ENCODE assay signal across 9 cellular contexts in genomic region chr4:73662709-73663546, GRCh38. TPM values are rescaled to one million over a fixed set of nuclear protein-coding genes. Genes with fewer than 3 reads are reported as not detected.
A peak's percentile ranks its signal among the peaks of the same experiment; 100 is the strongest.
DNase-seq lines count a peak whose midpoint lies in the region; ATAC-seq, FAIRE-seq and TF ChIP-seq lines count a peak whose summit lies in the region.
"Had no signal": no experiment of that assay in that cellular context is flagged by ENCODE, and none has a peak within 500 bp of the region (broad histone marks: within the 10 kb centered on the region; RNA-seq: fewer than 3 reads in every experiment).

No MANE protein-coding gene starts in this region.

- no peaks in the 10 kb centered on the region for H3K36me3 ChIP-seq in bronchial epithelial cell (ENCODE audit: control insufficient read depth, insufficient read depth, low read length)
- no peaks in the 10 kb centered on the region for H3K36me3 ChIP-seq in mucosa of descending colon (ENCODE audit: low read depth)

- H3K9me3 ChIP-seq in AG04450 (ENCODE audit: control insufficient read depth, insufficient read depth, low read length) (no peaks in the 10 kb centered on the region), mucosa of descending colon (no peaks in the 10 kb centered on the region)

- POLR2A ChIA-PET in AG04450 (lab: Yijun Ruan, JAX) = interaction anchor here (0.6 to 1.4 kb wide), 3 partner anchors 42 to 254 kb away, joined by 4 to 7 read pairs (median 4); no protein-coding TSS in a partner anchor

- no peaks in the 10 kb centered on the region for H3K4me1 ChIP-seq in mucosa of descending colon (ENCODE audit: low read depth)

- DNase-seq in AG04450 (ENCODE audit: low read depth, low spot score) (no peak), NCI-H526 treated with DMSO at 0.1 percent for 48 hours (lab: John Stamatoyannopoulos, UW) (peak; percentile 21), bronchial epithelial cell (ENCODE audit: low read depth) (peak; percentile 68), mucosa of descending colon (no peak), hepatic stellate cell (ENCODE audit: low spot score) (no peak)
- DNase-seq in activated CD4-positive, alpha-beta T cell treated with anti-CD3 and anti-CD28 coated beads for 48 hours = no peak

- intact Hi-C loops in mucosa of descending colon (cut with DNase I, micrococcal nuclease) = loop anchor here (5.0 to 10.0 kb wide), 2 partner anchors 469 to 472 kb away; no protein-coding TSS in a partner anchor

- CTCF ChIA-PET in AG04450 (lab: Charles Lee) = interaction anchor here (0.6 to 6.7 kb wide), 33 partner anchors 8 to 914 kb away, joined by 3 to 92 read pairs (median 4); no protein-coding TSS in a partner anchor

- ATAC-seq in GM18868 (IDR thresholded peaks at IDR 0.05; ENCODE audit: unreplicated experiment) = peak; percentile 93
- ATAC-seq in HG03196 (IDR thresholded peaks at IDR 0.05; ENCODE audit: unreplicated experiment) = peak; percentile 72
- ATAC-seq in mucosa of descending colon = peak; percentile 71

- H3K27me3 ChIP-seq in AG04450 (ENCODE audit: control insufficient read depth, insufficient read depth, low read length) (no peaks in the 10 kb centered on the region), bronchial epithelial cell (ENCODE audit: control insufficient read depth, insufficient read depth, low read length) (no peaks in the 10 kb centered on the region)

- no peak overlapping the region for H3K27ac ChIP-seq in AG04450 (ENCODE audit: low read depth, low read length)

- no peak overlapping the region for H3K4me3 ChIP-seq in AG04450 (ENCODE audit: low read depth, low read length)
- H3K4me3 ChIP-seq in bronchial epithelial cell (ENCODE audit: low read depth, low read length) = no peak overlapping the region
- H3K4me3 ChIP-seq in mucosa of descending colon = no peak overlapping the region

- no peak for FAIRE-seq in bronchial epithelial cell (lab: Jason Lieb, UNC)

- peak; percentile 60 for TF ChIP-seq CTCF in AG04450 (IDR thresholded peaks at IDR 0.05; ENCODE audit: low read depth, low read length)
- peak; percentile 43 for TF ChIP-seq CTCF in bronchial epithelial cell (IDR thresholded peaks at IDR 0.05; ENCODE audit: insufficient read depth, low read length, severe bottlenecking)
- no peak for TF ChIP-seq CTCF in mucosa of descending colon (IDR thresholded peaks at IDR 0.05)

RNA-seq across cellular contexts. Expression of gene RASSF6, which starts 42.7 kb away (rescaled TPM):
- 0.06 and 0.07 TPM in 2 replicates for polyA plus RNA-seq in AG04450 (2011; rRNA removed)
- not detected in 2 replicates for polyA minus RNA-seq in AG04450 (2011; rRNA and poly(A)+ RNA removed)
- total RNA-seq in bronchial epithelial cell (7.4 and 14.8 TPM in 2 replicates), mucosa of descending colon (10 to 100 TPM; 15.1 to 41.1 (median 27.1) TPM)
- total RNA-seq: glomerular endothelial cell had no signal

Comparison
In these comparisons a context has a peak if more than half of its experiments do, and no peak if none do; other contexts are left out.
1. DNase-seq: peak in NCI-H526 treated with DMSO at 0.1 percent for 48 hours (single experiment) and bronchial epithelial cell (single experiment); none in AG04450 (single experiment), mucosa of descending colon (0 of 3), hepatic stellate cell (single experiment) and activated CD4-positive, alpha-beta T cell treated with anti-CD3 and anti-CD28 coated beads for 48 hours (single experiment).
2. Peak in every context shown above with its lines, with median percentiles within 50 percentile points of each other: ATAC-seq.